In the genomic region with DNA sequence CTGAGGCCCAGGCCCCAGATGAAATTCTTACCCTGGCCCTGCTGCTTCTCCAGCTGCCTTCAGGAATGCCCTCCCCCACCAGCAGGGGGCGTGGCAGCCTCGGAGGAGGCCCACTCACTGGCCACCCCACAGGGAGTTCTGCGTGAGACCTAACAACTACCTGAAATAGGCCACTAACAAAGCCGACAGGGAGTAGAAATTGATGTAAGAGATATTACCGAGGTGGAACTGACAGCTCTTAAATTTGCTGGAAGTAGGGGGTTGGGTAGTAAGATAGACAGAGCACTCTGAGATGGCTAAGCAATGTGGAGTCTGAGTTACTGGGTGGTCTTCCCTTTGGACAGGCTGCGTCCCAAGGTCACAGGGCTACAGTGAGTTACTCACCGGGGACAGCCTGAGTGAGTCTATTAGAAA, we compare ENCODE assay signal across 9 cellular contexts.
DNase-seq lines count a peak whose midpoint lies in the region; ATAC-seq and TF ChIP-seq lines count a peak whose summit lies in the region.
"Had no signal": no experiment of that assay in that cellular context is flagged by ENCODE, and none has a peak within 500 bp of the region (broad histone marks: within the 10 kb centered on the region; RNA-seq: fewer than 3 reads in every experiment).

No MANE protein-coding gene starts in this region.

- H3K4me1 ChIP-seq in psoas muscle (no peaks in the 10 kb centered on the region), tibial artery (peaks cover 0 to 21% (median 14%) of the 10 kb centered on the region in 4 donors)
- H3K4me1 ChIP-seq: BLaER1 had no signal

- WGBS in psoas muscle, 3 donors: 32 to 39% (median 33%) methylated on average over 7 of the region's 7 CpGs

- H3K27ac ChIP-seq in psoas muscle: no peak overlapping the region
- no peak overlapping the region for H3K27ac ChIP-seq in tibial artery
- H3K27ac ChIP-seq: BLaER1 had no signal

- H3K36me3 ChIP-seq in psoas muscle (ENCODE audit: insufficient read depth in 1 of 2, low read depth in 1 of 2) (no peaks in the 10 kb centered on the region), tibial artery (no peaks in the 10 kb centered on the region)
- H3K36me3 ChIP-seq: BLaER1 had no signal

- H3K27me3 ChIP-seq in psoas muscle (ENCODE audit: insufficient read depth in 3 of 3, low read length in 2 of 3) (no peaks in the 10 kb centered on the region), tibial artery (no peaks in the 10 kb centered on the region)
- H3K27me3 ChIP-seq: BLaER1 had no signal

- H3K4me3 ChIP-seq in psoas muscle: no peak overlapping the region
- H3K4me3 ChIP-seq in tibial artery: no peak overlapping the region
- H3K4me3 ChIP-seq: BLaER1 had no signal

- TF ChIP-seq CTCF in psoas muscle (IDR thresholded peaks at IDR 0.05): peak; percentile 33
- peak in 1 of 2 experiments; percentile 14 for TF ChIP-seq CTCF in tibial artery (IDR thresholded peaks at IDR 0.05)

- DNase-seq in NCI-H1417 (lab: John Stamatoyannopoulos, UW) (peak; percentile 11 to 42 (median 12)), NCI-H1417 treated with DMSO at 0.1 percent for 48 hours (lab: John Stamatoyannopoulos, UW) (no peak), SKM-1 treated with dmso at 0.1 percent for 144 hours (lab: John Stamatoyannopoulos, UW; ENCODE audit: unreplicated experiment) (peak; percentile 44), cerebellar cortex (ENCODE audit: low spot score) (peak; percentile 20), psoas muscle (no peak), tibial artery (no peak)

- intact Hi-C loops in psoas muscle (cut with DNase I): no loop called here
- intact Hi-C loops in tibial artery (cut with DNase I; ENCODE audit: low total_unique reads): no loop called here

- ATAC-seq in GM19463 (IDR thresholded peaks at IDR 0.05; ENCODE audit: unreplicated experiment): peak; percentile 96
- ATAC-seq in HG03442 (IDR thresholded peaks at IDR 0.05; ENCODE audit: unreplicated experiment): peak; percentile 91
- no peak for ATAC-seq in psoas muscle

- H3K9me3 ChIP-seq in psoas muscle: no peaks in the 10 kb centered on the region
- no peaks in the 10 kb centered on the region for H3K9me3 ChIP-seq in tibial artery
- H3K9me3 ChIP-seq: BLaER1 had no signal

Comparison
In these comparisons a context has a peak if more than half of its experiments do, and no peak if none do; other contexts are left out.
1. DNase-seq: peak in NCI-H1417 (3 of 3), SKM-1 treated with dmso at 0.1 percent for 144 hours (single experiment) and cerebellar cortex (single experiment); none in NCI-H1417 treated with DMSO at 0.1 percent for 48 hours (single experiment), psoas muscle (0 of 2) and tibial artery (0 of 2).
2. ATAC-seq: peak in GM19463 (single experiment) and HG03442 (single experiment); none in psoas muscle (0 of 4).